13 cellular contexts compared by ENCODE assay signal in the genomic region with DNA sequence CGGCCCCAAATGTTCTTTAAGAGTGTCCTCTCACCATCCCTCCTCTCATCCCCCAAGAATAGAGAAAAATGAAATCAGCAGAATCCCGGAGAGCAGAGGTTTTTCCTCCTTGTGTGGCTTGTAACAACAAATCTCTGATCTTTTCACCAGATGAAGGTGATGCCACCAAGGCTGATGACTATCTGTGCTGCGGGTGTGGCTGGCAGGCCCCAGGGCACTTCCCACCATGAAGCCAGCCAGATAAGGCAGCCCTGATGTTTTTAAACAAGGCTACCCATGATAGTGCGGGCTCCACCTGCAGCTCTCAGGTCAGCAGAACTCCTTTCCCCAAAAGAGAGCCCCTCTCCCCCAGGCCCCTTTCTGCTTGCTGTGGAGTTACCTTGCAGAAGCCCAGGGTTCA.
"Had no signal": no experiment of that assay in that cellular context is flagged by ENCODE, and none has a peak within 500 bp of the region (broad histone marks: within the 10 kb centered on the region; RNA-seq: fewer than 3 reads in every experiment).

No MANE protein-coding gene starts in this region.

- H3K27ac ChIP-seq: cardiac muscle cell, dorsolateral prefrontal cortex, gastroesophageal sphincter, stomach, upper lobe of right lung had no signal

- H3K9me3 Mint-ChIP-seq: activated CD4-positive, alpha-beta T cell treated with anti-CD3 and anti-CD28 coated beads, Interleukin-2, amount 10 ng/mL, durations not matched to agents 24 days and 14 days had no signal

- H3K4me3 ChIP-seq: cardiac muscle cell, dorsolateral prefrontal cortex, gastroesophageal sphincter, lung, stomach, testis, upper lobe of right lung had no signal

- H3K27ac Mint-ChIP-seq: activated CD4-positive, alpha-beta T cell treated with anti-CD3 and anti-CD28 coated beads, Interleukin-2, amount 10 ng/mL, durations not matched to agents 24 days and 14 days; WTC11 had no signal

- H3K27me3 ChIP-seq: cardiac muscle cell, testis had no signal

- H3K9me3 ChIP-seq: gastroesophageal sphincter, stomach, testis, upper lobe of right lung had no signal

- H3K36me3 Mint-ChIP-seq: mesothelial cell of epicardium, WTC11 had no signal

- H3K36me3 ChIP-seq: cardiac muscle cell, gastroesophageal sphincter, stomach, upper lobe of right lung had no signal

- DNase-seq: activated CD4-positive, alpha-beta T cell treated with anti-CD3 and anti-CD28 coated beads, Interleukin-2, amount 10 ng/mL, durations not matched to agents 24 days and 14 days; activated T-cell treated with anti-CD3 and anti-CD28 coated beads, Interleukin-2, amount 50 U/mL, for 48 hours; dorsolateral prefrontal cortex; left cardiac atrium; stimulated activated CD4-positive, alpha-beta T cell treated with anti-CD3 and anti-CD28 coated beads, Interleukin-1b, Interleukin-23, amount 100 ng/mL, for 48 hours; stomach; upper lobe of right lung had no signal

- H3K4me3 Mint-ChIP-seq: activated CD4-positive, alpha-beta T cell treated with anti-CD3 and anti-CD28 coated beads, Interleukin-2, amount 10 ng/mL, durations not matched to agents 24 days and 14 days; mesothelial cell of epicardium; WTC11 had no signal

- H3K4me1 ChIP-seq: gastroesophageal sphincter, stomach, upper lobe of right lung had no signal

- ATAC-seq: gastroesophageal sphincter, left cardiac atrium, upper lobe of right lung, WTC11 had no signal
